ENCODE assay signal across 10 cellular contexts in the genomic region with DNA sequence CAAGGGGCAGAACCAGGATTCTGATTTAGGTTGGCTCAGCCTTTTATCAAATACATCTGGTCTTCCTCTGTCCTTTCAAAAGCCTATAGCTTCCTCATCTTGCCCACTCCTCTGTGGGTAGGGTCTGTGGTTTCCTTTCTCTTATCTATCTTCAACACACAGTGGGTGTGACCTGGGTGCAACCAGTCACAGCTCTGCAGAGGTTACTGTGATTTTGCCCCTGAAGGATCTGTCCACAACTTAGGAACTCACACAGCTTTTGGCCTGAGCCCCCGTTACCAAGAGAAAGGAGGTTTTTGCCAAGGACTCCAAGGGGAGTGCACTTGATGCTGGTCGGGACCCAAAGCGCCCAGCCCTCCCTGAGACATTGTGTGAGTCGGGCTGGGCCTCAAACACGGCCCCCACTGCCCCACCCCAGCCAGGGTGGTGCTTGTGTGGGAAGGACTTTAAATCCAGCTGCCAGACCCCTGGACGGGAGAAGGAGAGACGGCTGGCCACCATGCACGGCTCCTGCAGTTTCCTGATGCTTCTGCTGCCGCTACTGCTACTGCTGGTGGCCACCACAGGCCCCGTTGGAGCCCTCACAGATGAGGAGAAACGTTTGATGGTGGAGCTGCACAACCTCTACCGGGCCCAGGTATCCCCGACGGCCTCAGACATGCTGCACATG. TPM values are rescaled to one million over a fixed set of nuclear protein-coding genes. Genes with fewer than 3 reads are reported as not detected.
DNase-seq lines count a peak whose midpoint lies in the region; ATAC-seq and TF ChIP-seq lines count a peak whose summit lies in the region.
"Had no signal": no experiment of that assay in that cellular context is flagged by ENCODE, and none has a peak within 500 bp of the region (broad histone marks: within the 10 kb centered on the region; RNA-seq: fewer than 3 reads in every experiment).

A gene with protein sequence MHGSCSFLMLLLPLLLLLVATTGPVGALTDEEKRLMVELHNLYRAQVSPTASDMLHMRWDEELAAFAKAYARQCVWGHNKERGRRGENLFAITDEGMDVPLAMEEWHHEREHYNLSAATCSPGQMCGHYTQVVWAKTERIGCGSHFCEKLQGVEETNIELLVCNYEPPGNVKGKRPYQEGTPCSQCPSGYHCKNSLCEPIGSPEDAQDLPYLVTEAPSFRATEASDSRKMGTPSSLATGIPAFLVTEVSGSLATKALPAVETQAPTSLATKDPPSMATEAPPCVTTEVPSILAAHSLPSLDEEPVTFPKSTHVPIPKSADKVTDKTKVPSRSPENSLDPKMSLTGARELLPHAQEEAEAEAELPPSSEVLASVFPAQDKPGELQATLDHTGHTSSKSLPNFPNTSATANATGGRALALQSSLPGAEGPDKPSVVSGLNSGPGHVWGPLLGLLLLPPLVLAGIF (plus strand): TSS at position 477 of the 670 bp plus-strand sequence. CDS start 23 bp downstream, at position 500.

- H3K4me1 Mint-ChIP-seq in activated CD4-positive, alpha-beta T cell treated with anti-CD3 and anti-CD28 coated beads, Interleukin-2, amount 10 ng/mL, durations not matched to agents 7 days and 5 days, result peaks cover 57% of the 10 kb centered on the region
- H3K4me1 Mint-ChIP-seq in activated B cell treated with CpG ODN at 0.5 μM for 24 hours, result peaks cover 47% of the 10 kb centered on the region

- H3K14ac ChIP-seq in neuronal stem cell (ENCODE audit: low read length), result no peak within 1 kb of the TSS

- H4K8ac ChIP-seq in neuronal stem cell (ENCODE audit: low read depth, low read length), result no peak within 1 kb of the TSS

- no peak within 1 kb of the TSS for H2BK15ac ChIP-seq in neuronal stem cell (ENCODE audit: low read length)

- no peak within 1 kb of the TSS for H4K91ac ChIP-seq in neuronal stem cell (ENCODE audit: low read depth, low read length, poor library complexity)

- no peak within 1 kb of the TSS for H2BK120ac ChIP-seq in neuronal stem cell (ENCODE audit: low read depth, low read length)

- no peak within 1 kb of the TSS for H2BK12ac ChIP-seq in neuronal stem cell (ENCODE audit: low read length)

- H3K4ac ChIP-seq in neuronal stem cell (ENCODE audit: low read length), result no peak within 1 kb of the TSS

- H3K4me1 ChIP-seq in left ventricle myocardium inferior, result peaks cover 25% of the 10 kb centered on the region
- H3K4me1 ChIP-seq in neuronal stem cell (ENCODE audit: control insufficient read depth in 2 of 2, insufficient read depth in 1 of 2, low read depth in 1 of 2, low read length in 2 of 2), result peaks cover 0 to 2% of the 10 kb centered on the region in 2 donors

- H3K9me3 ChIP-seq in left ventricle myocardium inferior (replicated peaks) (no peaks in the 10 kb centered on the region), neuronal stem cell (replicated peaks in 1 of 2; ENCODE audit: control insufficient read depth in 2 of 2, insufficient read depth in 1 of 2, low read depth in 1 of 2, low read length in 2 of 2) (no peaks in the 10 kb centered on the region)

- H3K79me1 ChIP-seq in neuronal stem cell (ENCODE audit: low read depth, low read length), result no peaks in the 10 kb centered on the region

- no peaks in the 10 kb centered on the region for H3K9me3 Mint-ChIP-seq in activated CD4-positive, alpha-beta T cell treated with anti-CD3 and anti-CD28 coated beads, Interleukin-2, amount 10 ng/mL, durations not matched to agents 7 days and 5 days
- H3K9me3 Mint-ChIP-seq in activated B cell treated with CpG ODN at 0.5 μM for 24 hours, result no peaks in the 10 kb centered on the region

- no peak within 1 kb of the TSS for H3K4me2 ChIP-seq in neuronal stem cell (ENCODE audit: insufficient read depth, low read length, poor library complexity, severe bottlenecking)

- no peaks in the 10 kb centered on the region for H3K36me3 ChIP-seq in left ventricle myocardium inferior
- no peaks in the 10 kb centered on the region for H3K36me3 ChIP-seq in neuronal stem cell (replicated peaks in 1 of 2; ENCODE audit: control insufficient read depth in 2 of 2, insufficient read depth in 2 of 2, low read length in 2 of 2)

- POLR2A ChIA-PET in activated CD4-positive, alpha-beta T cell treated with anti-CD3 and anti-CD28 coated beads, Interleukin-2, amount 10 ng/mL, durations not matched to agents 7 days and 5 days (lab: Charles Lee), result no interaction called here
- POLR2A ChIA-PET in activated B cell treated with CpG ODN at 0.5 μM for 24 hours (lab: Charles Lee), result interaction anchor here (0.6 to 1.5 kb wide), 5 partner anchors 10 to 64 kb away, joined by 3 to 5 read pairs (median 3); partner anchors contain the start of gene MTCH1

- H3K4me3 Mint-ChIP-seq in activated CD4-positive, alpha-beta T cell treated with anti-CD3 and anti-CD28 coated beads, Interleukin-2, amount 10 ng/mL, durations not matched to agents 7 days and 5 days, result peak within 1 kb of the TSS; percentile 63
- peak within 1 kb of the TSS; percentile 67 for H3K4me3 Mint-ChIP-seq in activated B cell treated with CpG ODN at 0.5 μM for 24 hours

- no peak within 1 kb of the TSS for H2BK5ac ChIP-seq in neuronal stem cell (ENCODE audit: low read length)

- TF ChIP-seq CTCF in activated B cell treated with CpG ODN at 0.5 μM for 24 hours (IDR thresholded peaks at IDR 0.05) (no peak), left ventricle myocardium inferior (IDR thresholded peaks at IDR 0.05; ENCODE audit: borderline replicate concordance) (no peak)

- H2AK5ac ChIP-seq in neuronal stem cell (ENCODE audit: low read depth, low read length), result no peak within 1 kb of the TSS

- H3K36me3 Mint-ChIP-seq in activated CD4-positive, alpha-beta T cell treated with anti-CD3 and anti-CD28 coated beads, Interleukin-2, amount 10 ng/mL, durations not matched to agents 7 days and 5 days (ENCODE audit: low read depth), result no peaks in the 10 kb centered on the region
- H3K36me3 Mint-ChIP-seq in activated B cell treated with CpG ODN at 0.5 μM for 24 hours (ENCODE audit: low read depth), result peaks cover 2% of the 10 kb centered on the region

- H3K27ac Mint-ChIP-seq in activated CD4-positive, alpha-beta T cell treated with anti-CD3 and anti-CD28 coated beads, Interleukin-2, amount 10 ng/mL, durations not matched to agents 7 days and 5 days, result peak within 1 kb of the TSS; percentile 76
- peak within 1 kb of the TSS; percentile 37 for H3K27ac Mint-ChIP-seq in activated B cell treated with CpG ODN at 0.5 μM for 24 hours

- H3K9ac ChIP-seq in neuronal stem cell (ENCODE audit: low read depth, low read length, poor library complexity), result no peak within 1 kb of the TSS

- no peak within 1 kb of the TSS for H3K18ac ChIP-seq in neuronal stem cell (ENCODE audit: low read length)

- intact Hi-C loops in activated B cell treated with CpG ODN at 0.5 μM for 24 hours (cut with micrococcal nuclease) (no loop called here), left ventricle myocardium inferior (cut with micrococcal nuclease) (no loop called here)

- no CpG with 5 or more reads among the region's 14 CpGs for WGBS in neuronal stem cell (ENCODE audit: extremely low coverage in 2 of 2, insufficient read length in 2 of 2, insufficient replicate concordance in 1 of 2), 2 donors

- H2AFZ ChIP-seq in neuronal stem cell (ENCODE audit: low read length), result no peak within 1 kb of the TSS

- DNase-seq in activated CD4-positive, alpha-beta T cell treated with anti-CD3 and anti-CD28 coated beads, Interleukin-2, amount 10 ng/mL, durations not matched to agents 7 days and 5 days, result peak; percentile 57
- DNase-seq in activated CD4-positive, alpha-beta T cell treated with anti-CD3 and anti-CD28 coated beads, Interleukin-2, amount 50 U/mL, for 4 hours, result no peak
- DNase-seq in activated B cell treated with CpG ODN at 0.5 μM for 24 hours, result no peak
- no peak for DNase-seq in left ventricle myocardium inferior
- DNase-seq in substantia nigra (lab: John Stamatoyannopoulos, UW), result peak in 11 of 49 donors; percentile 10 to 38 (median 17)
- DNase-seq in germinal center (ENCODE audit: low spot score), result no peak
- DNase-seq in SHP77 treated with DMSO at 0.1 percent for 48 hours (lab: John Stamatoyannopoulos, UW), result no peak
- DNase-seq in neuronal stem cell (ENCODE audit: low spot score), result no peak
- DNase-seq: ACHN, NCI-H1105 treated with DMSO at 0.1 percent for 48 hours had no signal

- no peak within 1 kb of the TSS for H3K23ac ChIP-seq in neuronal stem cell (ENCODE audit: low read depth, low read length, poor library complexity)

- CTCF ChIA-PET in activated CD4-positive, alpha-beta T cell treated with anti-CD3 and anti-CD28 coated beads, Interleukin-2, amount 10 ng/mL, durations not matched to agents 7 days and 5 days (lab: Charles Lee), result interaction anchor here (0.7 to 3.4 kb wide), 5 partner anchors 9 to 64 kb away, joined by 3 to 12 read pairs (median 3); no protein-coding TSS in a partner anchor
- CTCF ChIA-PET in activated B cell treated with CpG ODN at 0.5 μM for 24 hours (lab: Charles Lee), result interaction anchor here (1.1 to 1.6 kb wide), 2 partner anchors 64 to 103 kb away, joined by 5 read pairs; no protein-coding TSS in a partner anchor

- peak within 1 kb of the TSS; percentile 48 for H3K4me3 ChIP-seq in left ventricle myocardium inferior
- peak within 1 kb of the TSS in 1 of 2 donors; percentile 20 for H3K4me3 ChIP-seq in neuronal stem cell (ENCODE audit: low read length in 2 of 2)

- ATAC-seq in activated B cell treated with CpG ODN at 0.5 μM for 24 hours (ENCODE audit: low read depth), result peak; percentile 34

- H3K27ac ChIP-seq in left ventricle myocardium inferior (replicated peaks), result peak within 1 kb of the TSS; percentile 52
- H3K27ac ChIP-seq in substantia nigra (ENCODE audit: low read depth, low read length, poor library complexity, severe bottlenecking), result peak within 1 kb of the TSS; percentile 7
- H3K27ac ChIP-seq in neuronal stem cell (replicated peaks; ENCODE audit: low read length), result no peak within 1 kb of the TSS

- H3K27me3 Mint-ChIP-seq in activated CD4-positive, alpha-beta T cell treated with anti-CD3 and anti-CD28 coated beads, Interleukin-2, amount 10 ng/mL, durations not matched to agents 7 days and 5 days, result no peaks in the 10 kb centered on the region
- H3K27me3 Mint-ChIP-seq in activated B cell treated with CpG ODN at 0.5 μM for 24 hours, result no peaks in the 10 kb centered on the region

- no peaks in the 10 kb centered on the region for H3K27me3 ChIP-seq in left ventricle myocardium inferior (ENCODE audit: low read depth)
- H3K27me3 ChIP-seq in neuronal stem cell (ENCODE audit: control insufficient read depth in 3 of 3, insufficient read depth in 3 of 3, low read depth in 1 of 3, low read length in 3 of 3), result peaks cover 0 to 27% (median 0%) of the 10 kb centered on the region in 3 experiments

RNA-seq across cellular contexts. Expression of the gene that starts here (rescaled TPM):
- 10 to 100 TPM; 13.5 to 15.1 TPM for total RNA-seq in activated CD4-positive, alpha-beta T cell treated with anti-CD3 and anti-CD28 coated beads, Interleukin-2, amount 10 ng/mL, durations not matched to agents 7 days and 5 days
- total RNA-seq in activated B cell treated with CpG ODN at 0.5 μM for 24 hours (0.10 and 0.78 TPM in 2 replicates), left ventricle myocardium inferior (25.9 TPM)
- 0.10 TPM for polyA plus RNA-seq in neuronal stem cell (2013, experiment 1 of 2)
- polyA plus RNA-seq in neuronal stem cell (2013, experiment 2 of 2), result 0.12 TPM

Comparison
In these comparisons a context has a peak if more than half of its experiments do, and no peak if none do; other contexts are left out.
1. Peak in ATAC-seq in activated B cell treated with CpG ODN at 0.5 μM for 24 hours; RNA of the gene not detected or under 1 TPM.